Comparison of ENCODE assay signal across 8 cellular contexts in genomic region chr19:6481541-6482342, GRCh38. TPM values are rescaled to one million over a fixed set of nuclear protein-coding genes. Genes with fewer than 3 reads are reported as not detected.
DNase-seq lines count a peak whose midpoint lies in the region; ATAC-seq, FAIRE-seq and TF ChIP-seq lines count a peak whose summit lies in the region.

TSS of gene DENND1C (minus strand) at chr19:6481787. CDS start at chr19:6481695, 92 bp downstream.

- H3K27ac ChIP-seq in kidney (ENCODE audit: low read depth in 2 of 2, low read length in 2 of 2) = no peak within 1 kb of the TSS

- ATAC-seq in HG02759 (IDR thresholded peaks at IDR 0.05; ENCODE audit: unreplicated experiment) = peak; percentile 77

- no peak within 1 kb of the TSS for H3K9ac ChIP-seq in kidney (ENCODE audit: low read length in 2 of 2)

- intact Hi-C loops in kidney (cut with DNase I) = no loop called here

- H3K9me3 ChIP-seq in kidney (ENCODE audit: control insufficient read depth in 1 of 2, low read length in 2 of 2) = no peaks in the 10 kb centered on the region

- peak; percentile 28 for TF ChIP-seq CTCF in kidney (IDR thresholded peaks at IDR 0.05; ENCODE audit: borderline replicate concordance, extremely low read depth, insufficient read depth)

- peak; percentile 57 for DNase-seq in GM03348 (ENCODE audit: low spot score)
- DNase-seq in SKM-1 treated with dmso at 0.1 percent for 144 hours (lab: John Stamatoyannopoulos, UW; ENCODE audit: unreplicated experiment) = peak; percentile 62
- DNase-seq in activated naive CD8-positive, alpha-beta T cell treated with anti-CD3 and anti-CD28 coated beads, Interleukin-2, amount 50 U/mL, for 16 hours (ENCODE audit: low read depth, low spot score) = peak; percentile 40
- DNase-seq in kidney = peak; percentile 80
- DNase-seq in stimulated activated CD4-positive, alpha-beta T cell treated with anti-CD3 and anti-CD28 coated beads, TNF-alpha, amount 100 ng/mL, for 48 hours (ENCODE audit: low read depth in 3 of 3) = peak; percentile 26 to 64 (median 38)
- DNase-seq in DMS79 treated with DMSO at 0.1 percent for 48 hours (lab: John Stamatoyannopoulos, UW) = no peak
- no peak for DNase-seq in OCI-M2 (lab: John Stamatoyannopoulos, UW; ENCODE audit: unreplicated experiment)

- H3K36me3 ChIP-seq in kidney (ENCODE audit: control insufficient read depth in 1 of 2, insufficient read depth in 2 of 2, low read length in 2 of 2) = no peaks in the 10 kb centered on the region

- FAIRE-seq in kidney (lab: Jason Lieb, UNC) = no peak

- no peaks in the 10 kb centered on the region for H3K4me1 ChIP-seq in kidney (ENCODE audit: control insufficient read depth in 1 of 2, insufficient read depth in 1 of 2, low read depth in 1 of 2, low read length in 2 of 2)

- H3K4me3 ChIP-seq in kidney (ENCODE audit: low read length in 2 of 2) = no peak within 1 kb of the TSS

RNA-seq across cellular contexts. Expression of gene DENND1C, which starts in this region (rescaled TPM):
- total RNA-seq in kidney = 8.2 TPM
- polyA plus RNA-seq in kidney (ENCODE audit: insufficient read depth, low read depth, low replicate concordance) = 2.6 TPM

Comparison
In these comparisons a context has a peak if more than half of its experiments do, and no peak if none do; other contexts are left out.
1. DNase-seq: peak in GM03348 (single experiment), SKM-1 treated with dmso at 0.1 percent for 144 hours (single experiment), activated naive CD8-positive, alpha-beta T cell treated with anti-CD3 and anti-CD28 coated beads, Interleukin-2, amount 50 U/mL, for 16 hours (single experiment), kidney (single experiment) and stimulated activated CD4-positive, alpha-beta T cell treated with anti-CD3 and anti-CD28 coated beads, TNF-alpha, amount 100 ng/mL, for 48 hours (3 of 3); none in DMS79 treated with DMSO at 0.1 percent for 48 hours (single experiment) and OCI-M2 (single experiment).